28 cellular contexts compared by ENCODE assay signal in genomic region chr10:86659721-86660438, GRCh38. TPM values are rescaled to one million over a fixed set of nuclear protein-coding genes. Genes with fewer than 3 reads are reported as not detected.
A peak's percentile ranks its signal among the peaks of the same experiment; 100 is the strongest.
DNase-seq lines count a peak whose midpoint lies in the region; ATAC-seq and TF ChIP-seq lines count a peak whose summit lies in the region.
"Had no signal": no experiment of that assay in that cellular context is flagged by ENCODE, and none has a peak within 500 bp of the region (broad histone marks: within the 10 kb centered on the region; RNA-seq: fewer than 3 reads in every experiment).

No MANE protein-coding gene starts in this region.

- H3K4me1 ChIP-seq in BE2C, result peaks cover 17% of the 10 kb centered on the region
- peaks cover 15% of the 10 kb centered on the region for H3K4me1 ChIP-seq in ovary (ENCODE audit: insufficient read depth)
- H3K4me1 ChIP-seq in prostate gland (replicated peaks), result peaks cover 4% of the 10 kb centered on the region

- TF ChIP-seq CTCF in BE2C (IDR thresholded peaks at IDR 0.05; ENCODE audit: low read depth, low read length) (no peak), WERI-Rb-1 (IDR thresholded peaks at IDR 0.05; ENCODE audit: low read depth, low read length) (no peak), ovary (IDR thresholded peaks at IDR 0.05) (no peak), prostate gland (IDR thresholded peaks at IDR 0.05) (no peak)

- H3K27ac ChIP-seq in WERI-Rb-1 (no peak overlapping the region), ovary (no peak overlapping the region), prostate gland (no peak overlapping the region)
- H3K27ac ChIP-seq: esophagus squamous epithelium, SJSA1, skin epidermis, stomach, tibial nerve had no signal

- TF ChIP-seq POLR2A in ovary (IDR thresholded peaks at IDR 0.05) (no peak), prostate gland (IDR thresholded peaks at IDR 0.05) (no peak)

- no peaks in the 10 kb centered on the region for H3K27me3 ChIP-seq in BE2C
- H3K27me3 ChIP-seq in WERI-Rb-1 (ENCODE audit: insufficient read depth, low read depth, severe bottlenecking), result no peaks in the 10 kb centered on the region
- H3K27me3 ChIP-seq in ovary, result no peaks in the 10 kb centered on the region
- H3K27me3 ChIP-seq in prostate gland (replicated peaks; ENCODE audit: insufficient read depth), result no peaks in the 10 kb centered on the region
- H3K27me3 ChIP-seq: gastrocnemius medialis, SJSA1, stomach, tibial nerve had no signal

- no peaks in the 10 kb centered on the region for H3K36me3 ChIP-seq in BE2C
- H3K36me3 ChIP-seq in WERI-Rb-1, result no peaks in the 10 kb centered on the region
- H3K36me3 ChIP-seq in ovary, result no peaks in the 10 kb centered on the region
- no peaks in the 10 kb centered on the region for H3K36me3 ChIP-seq in prostate gland
- H3K36me3 ChIP-seq: esophagus squamous epithelium, gastrocnemius medialis, SJSA1, stomach, tibial nerve had no signal

- intact Hi-C loops in left ventricle myocardium superior (cut with micrococcal nuclease) (no loop called here), ovary (cut with DNase I) (no loop called here), prostate gland (cut with DNase I) (no loop called here)

- 93 to 94% (median 93%) methylated on average over 17 of the region's 17 CpGs for WGBS in ovary, 3 donors
- 97% methylated on average over 17 of the region's 17 CpGs for WGBS in prostate gland

- no peaks in the 10 kb centered on the region for H3K9me3 ChIP-seq in BE2C
- H3K9me3 ChIP-seq in WERI-Rb-1 (ENCODE audit: severe bottlenecking), result no peaks in the 10 kb centered on the region
- no peaks in the 10 kb centered on the region for H3K9me3 ChIP-seq in ovary
- H3K9me3 ChIP-seq in prostate gland, result no peaks in the 10 kb centered on the region
- H3K9me3 ChIP-seq: esophagus squamous epithelium, gastrocnemius medialis, SJSA1, stomach, tibial nerve had no signal

- ATAC-seq in left ventricle myocardium superior (no peak), HG02759 (IDR thresholded peaks at IDR 0.05; ENCODE audit: unreplicated experiment) (no peak), GM19455 (IDR thresholded peaks at IDR 0.05; ENCODE audit: unreplicated experiment) (no peak), HG02763 (IDR thresholded peaks at IDR 0.05; ENCODE audit: unreplicated experiment) (no peak)
- ATAC-seq: gastrocnemius medialis, T-cell had no signal

- H3K4me3 ChIP-seq in BE2C (ENCODE audit: low read depth, low read length) (no peak overlapping the region), WERI-Rb-1 (ENCODE audit: low read depth, low read length) (no peak overlapping the region), ovary (no peak overlapping the region), prostate gland (no peak overlapping the region)
- H3K4me3 ChIP-seq: esophagus squamous epithelium, gastrocnemius medialis, SJSA1, skin epidermis, stomach, tibial nerve had no signal

- no peak for TF ChIP-seq EP300 in ovary (IDR thresholded peaks at IDR 0.05)

- peak; percentile 7 for DNase-seq in BE2C
- DNase-seq in WERI-Rb-1, result peak; percentile 3
- DNase-seq in left ventricle myocardium superior, result peak; percentile 22
- DNase-seq in ovary, result peak in 4 of 5 donors; percentile 7 to 30 (median 19)
- no peak for DNase-seq in prostate gland (ENCODE audit: low spot score)
- DNase-seq: activated CD4-positive, alpha-beta memory T cell treated with anti-CD3 and anti-CD28 coated beads, Interleukin-2, amount 10 ng/mL, durations not matched to agents 7 days and 5 days; activated CD4-positive, CD25-positive, alpha-beta regulatory T cell treated with anti-CD3 and anti-CD28 coated beads, Interleukin-2, amount 50 U/mL, for 72 hours; activated CD8-positive, alpha-beta memory T cell treated with anti-CD3 and anti-CD28 coated beads, Interleukin-2, amount 50 U/mL, for 48 hours; anterior cingulate cortex; esophagus squamous epithelium; hippocampal formation; NCI-H1092; NCI-H187; NCI-H526 treated with DMSO at 0.1 percent for 48 hours; stomach had no signal

RNA-seq across cellular contexts. Expression of gene OPN4, which starts 5.5 kb away (rescaled TPM):
- not detected for polyA plus RNA-seq in BE2C (2012; ENCODE audit: insufficient read depth, insufficient read length, low read depth)
- 0.25 TPM for total RNA-seq in left ventricle myocardium superior
- total RNA-seq in ovary, result not detected
- polyA plus RNA-seq in ovary, result under 1 TPM in 1 of 2 donors, not detected in 1; 0.08 TPM
- total RNA-seq in prostate gland, result not detected
- total RNA-seq: activated CD4-positive, alpha-beta memory T cell treated with anti-CD3 and anti-CD28 coated beads, Interleukin-2, amount 10 ng/mL, durations not matched to agents 7 days and 5 days; CD4-positive, alpha-beta memory T cell; esophagus squamous epithelium; H1; mucosa of gallbladder; progenitor cell of endocrine pancreas; SJSA1; stomach; T-cell had no signal
- polyA plus RNA-seq: CD4-positive, alpha-beta memory T cell; H1; neural cell; stomach had no signal

RNA-seq across cellular contexts. Expression of gene LDB3, which starts 8.4 kb away (rescaled TPM):
- 1.9 TPM for polyA plus RNA-seq in BE2C (2012; ENCODE audit: insufficient read depth, insufficient read length, low read depth)
- 1,459 TPM for total RNA-seq in left ventricle myocardium superior
- 10 to 100 TPM in 1 of 7 donors, 1 to 10 TPM in 6; 1.5 to 12.9 (median 2.6) TPM for total RNA-seq in ovary
- 1 to 10 TPM; 3.6 to 9.0 TPM for polyA plus RNA-seq in ovary
- 10 to 100 TPM; 10.8 to 13.0 TPM for total RNA-seq in prostate gland
- polyA plus RNA-seq: CD4-positive, alpha-beta memory T cell had no signal

Comparison
In these comparisons a context has a peak if more than half of its experiments do, and no peak if none do; other contexts are left out.
1. RNA of gene LDB3, which starts 8.4 kb away (total RNA-seq): 1,459 TPM in left ventricle myocardium superior (single experiment); 10.8 to 13.0 TPM in prostate gland and 1.5 to 12.9 TPM in ovary; every median in the first group is over 100 times any median in the second.